14 cellular contexts compared by ENCODE assay signal in genomic region chr16:85475233-85475632, GRCh38.
DNase-seq lines count a peak whose midpoint lies in the region; TF ChIP-seq lines count a peak whose summit lies in the region.
"Had no signal": no experiment of that assay in that cellular context is flagged by ENCODE, and none has a peak within 500 bp of the region (broad histone marks: within the 10 kb centered on the region; RNA-seq: fewer than 3 reads in every experiment).

No MANE protein-coding gene starts in this region.

- H3K4me1 Mint-ChIP-seq in CD8-positive, alpha-beta memory T cell = no peaks in the 10 kb centered on the region
- no peaks in the 10 kb centered on the region for H3K4me1 Mint-ChIP-seq in CD4-positive, alpha-beta memory T cell

- intact Hi-C loops in CD4-positive, alpha-beta memory T cell (cut with micrococcal nuclease) = no loop called here
- intact Hi-C loops in esophagus squamous epithelium (cut with DNase I) = no loop called here

- H3K4me3 ChIP-seq in BE2C (ENCODE audit: low read depth, low read length) (no peak overlapping the region), MG63 (no peak overlapping the region), esophagus squamous epithelium (no peak overlapping the region)
- H3K4me3 ChIP-seq in CD8-positive, alpha-beta memory T cell (ENCODE audit: low read length) = no peak overlapping the region
- no peak overlapping the region for H3K4me3 ChIP-seq in CD4-positive, alpha-beta memory T cell (ENCODE audit: low read length in 2 of 2)
- H3K4me3 ChIP-seq: GM23338, stomach had no signal

- H3K4me3 Mint-ChIP-seq in CD8-positive, alpha-beta memory T cell = no peak overlapping the region
- H3K4me3 Mint-ChIP-seq in CD4-positive, alpha-beta memory T cell = no peak overlapping the region
- H3K4me3 Mint-ChIP-seq: GM23338 had no signal

- CTCF ChIA-PET in CD8-positive, alpha-beta memory T cell (lab: Charles Lee) = no interaction called here
- CTCF ChIA-PET in CD4-positive, alpha-beta memory T cell (lab: Charles Lee; ENCODE audit: partially characterized antibody) = no interaction called here

- 0 to 16% methylated on average over 2 to 4 of the region's 8 CpGs for WGBS in esophagus squamous epithelium, 2 donors

- no peaks in the 10 kb centered on the region for H3K36me3 Mint-ChIP-seq in CD8-positive, alpha-beta memory T cell
- H3K36me3 Mint-ChIP-seq in CD4-positive, alpha-beta memory T cell = no peaks in the 10 kb centered on the region

- peak; percentile 64 for DNase-seq in BE2C
- peak; percentile 10 for DNase-seq in MG63
- DNase-seq in amniotic epithelial cell (ENCODE audit: low read depth) = peak; percentile 50
- peak; percentile 16 for DNase-seq in myocyte (ENCODE audit: low read depth)
- no peak for DNase-seq in NCI-H1092 (lab: John Stamatoyannopoulos, UW)
- DNase-seq in CD8-positive, alpha-beta memory T cell = no peak
- no peak for DNase-seq in CD4-positive, alpha-beta memory T cell
- no peak for DNase-seq in esophagus squamous epithelium (lab: John Stamatoyannopoulos, UW)
- DNase-seq: activated CD4-positive, CD25-positive, alpha-beta regulatory T cell treated with anti-CD3 and anti-CD28 coated beads, Interleukin-2, amount 50 U/mL, for 72 hours; activated naive CD4-positive, alpha-beta T cell; left colon; NCI-H2107; stomach had no signal

- H3K27ac Mint-ChIP-seq in CD8-positive, alpha-beta memory T cell = no peak overlapping the region
- peak overlapping the region in 1 of 7 donors; percentile 36 for H3K27ac Mint-ChIP-seq in CD4-positive, alpha-beta memory T cell
- H3K27ac Mint-ChIP-seq: GM23338 had no signal

- H3K4me1 ChIP-seq in BE2C = peaks cover 52% of the 10 kb centered on the region
- H3K4me1 ChIP-seq in CD8-positive, alpha-beta memory T cell (ENCODE audit: insufficient read depth, low read length) = no peaks in the 10 kb centered on the region
- H3K4me1 ChIP-seq in CD4-positive, alpha-beta memory T cell (ENCODE audit: insufficient read depth, low read length) = no peaks in the 10 kb centered on the region
- H3K4me1 ChIP-seq in esophagus squamous epithelium = peaks cover 3 to 40% (median 11%) of the 10 kb centered on the region in 3 donors

- H3K27me3 Mint-ChIP-seq in CD8-positive, alpha-beta memory T cell = peaks cover 0 to 3% of the 10 kb centered on the region in 2 donors
- H3K27me3 Mint-ChIP-seq in CD4-positive, alpha-beta memory T cell = peaks cover 0 to 4% of the 10 kb centered on the region in 2 donors

- H3K27me3 ChIP-seq in BE2C (no peaks in the 10 kb centered on the region), MG63 (no peaks in the 10 kb centered on the region), esophagus squamous epithelium (no peaks in the 10 kb centered on the region)
- H3K27me3 ChIP-seq in CD8-positive, alpha-beta memory T cell (ENCODE audit: insufficient read depth, low read length, poor library complexity, severe bottlenecking) = no peaks in the 10 kb centered on the region
- no peaks in the 10 kb centered on the region for H3K27me3 ChIP-seq in CD4-positive, alpha-beta memory T cell (ENCODE audit: insufficient read depth, low read length)
- H3K27me3 ChIP-seq: stomach had no signal

- H3K9me3 ChIP-seq in BE2C (no peaks in the 10 kb centered on the region; the same call in 1 of the 2 replicates), MG63 (no peaks in the 10 kb centered on the region), esophagus squamous epithelium (no peaks in the 10 kb centered on the region)
- no peaks in the 10 kb centered on the region for H3K9me3 ChIP-seq in CD8-positive, alpha-beta memory T cell (ENCODE audit: low read length)
- no peaks in the 10 kb centered on the region for H3K9me3 ChIP-seq in CD4-positive, alpha-beta memory T cell (ENCODE audit: control insufficient read depth in 1 of 2, low read length in 2 of 2)
- H3K9me3 ChIP-seq: stomach had no signal

- H3K27ac ChIP-seq in CD8-positive, alpha-beta memory T cell (ENCODE audit: low read depth, low read length) = no peak overlapping the region
- no peak overlapping the region for H3K27ac ChIP-seq in CD4-positive, alpha-beta memory T cell (ENCODE audit: low read depth, low read length)
- H3K27ac ChIP-seq in esophagus squamous epithelium = no peak overlapping the region
- H3K27ac ChIP-seq: stomach had no signal

- no peaks in the 10 kb centered on the region for H3K9me3 Mint-ChIP-seq in CD8-positive, alpha-beta memory T cell
- no peaks in the 10 kb centered on the region for H3K9me3 Mint-ChIP-seq in CD4-positive, alpha-beta memory T cell
- H3K9me3 Mint-ChIP-seq: GM23338 had no signal

- TF ChIP-seq POLR2A in esophagus squamous epithelium (IDR thresholded peaks at IDR 0.05) = no peak

- TF ChIP-seq CTCF in BE2C (IDR thresholded peaks at IDR 0.05; ENCODE audit: low read depth, low read length) (no peak), esophagus squamous epithelium (IDR thresholded peaks at IDR 0.05) (no peak)

- POLR2A ChIA-PET in CD8-positive, alpha-beta memory T cell (lab: Charles Lee) = no interaction called here
- POLR2A ChIA-PET in CD4-positive, alpha-beta memory T cell (lab: Charles Lee; ENCODE audit: partially characterized antibody) = no interaction called here

- H3K36me3 ChIP-seq in BE2C (no peaks in the 10 kb centered on the region; the same call in 1 of the 2 replicates), MG63 (no peaks in the 10 kb centered on the region), esophagus squamous epithelium (no peaks in the 10 kb centered on the region)
- H3K36me3 ChIP-seq in CD8-positive, alpha-beta memory T cell (ENCODE audit: insufficient read depth, low read length) = no peaks in the 10 kb centered on the region
- H3K36me3 ChIP-seq in CD4-positive, alpha-beta memory T cell (ENCODE audit: insufficient read depth, low read length) = no peaks in the 10 kb centered on the region
- H3K36me3 ChIP-seq: stomach had no signal

Comparison
In these comparisons a context has a peak if more than half of its experiments do, and no peak if none do; other contexts are left out.
1. DNase-seq: peak in BE2C (single experiment), MG63 (single experiment), amniotic epithelial cell (single experiment) and myocyte (single experiment); none in NCI-H1092 (single experiment), CD8-positive, alpha-beta memory T cell (0 of 5), CD4-positive, alpha-beta memory T cell (0 of 5) and esophagus squamous epithelium (single experiment).